16 cellular contexts compared by ENCODE assay signal in genomic region chr17:39793473-39793872, GRCh38. TPM values are rescaled to one million over a fixed set of nuclear protein-coding genes. Genes with fewer than 3 reads are reported as not detected.
DNase-seq lines count a peak whose midpoint lies in the region; ATAC-seq and TF ChIP-seq lines count a peak whose summit lies in the region.
"Had no signal": no experiment of that assay in that cellular context is flagged by ENCODE, and none has a peak within 500 bp of the region (broad histone marks: within the 10 kb centered on the region; RNA-seq: fewer than 3 reads in every experiment).

No MANE protein-coding gene starts in this region.

- H3K36me3 Mint-ChIP-seq in activated T-cell treated with anti-CD3 and anti-CD28 coated beads, Interleukin-2, amount 50 U/mL, for 72 hours (ENCODE audit: insufficient read depth in 2 of 2): peaks cover 9 to 22% of the 10 kb centered on the region in 2 donors

- no peak for TF ChIP-seq CTCF in Peyer's patch (IDR thresholded peaks at IDR 0.05)

- H3K9me3 Mint-ChIP-seq in activated T-cell treated with anti-CD3 and anti-CD28 coated beads, Interleukin-2, amount 50 U/mL, for 72 hours: no peaks in the 10 kb centered on the region
- H3K9me3 Mint-ChIP-seq: GM23338 had no signal

- peaks cover 0 to 16% (median 7%) of the 10 kb centered on the region in 4 donors for H3K4me1 ChIP-seq in Peyer's patch
- H3K4me1 ChIP-seq: prostate gland had no signal

- H3K27me3 Mint-ChIP-seq in activated T-cell treated with anti-CD3 and anti-CD28 coated beads, Interleukin-2, amount 50 U/mL, for 72 hours (ENCODE audit: low read depth): no peaks in the 10 kb centered on the region

- no peaks in the 10 kb centered on the region for H3K27me3 ChIP-seq in Peyer's patch

- peak overlapping the region; percentile 85 for H3K27ac Mint-ChIP-seq in activated T-cell treated with anti-CD3 and anti-CD28 coated beads, Interleukin-2, amount 50 U/mL, for 72 hours
- H3K27ac Mint-ChIP-seq: GM23338 had no signal

- H3K27ac ChIP-seq in Peyer's patch (peak overlapping the region; percentile 5 to 72 (median 22)), angular gyrus (ENCODE audit: low read depth, low read length) (peak overlapping the region; percentile 49), temporal lobe (ENCODE audit: low read depth, low read length) (peak overlapping the region; percentile 20)
- H3K27ac ChIP-seq: prostate gland had no signal

- no peak for DNase-seq in activated T-cell treated with anti-CD3 and anti-CD28 coated beads, Interleukin-2, amount 50 U/mL, for 72 hours
- DNase-seq in activated T-cell treated with anti-CD3 and anti-CD28 coated beads for 4 hours (no peak), Peyer's patch (no peak), amniotic stem cell (lab: John Stamatoyannopoulos, UW) (no peak), NOMO-1 treated with dmso at 0.1 percent for 144 hours (lab: John Stamatoyannopoulos, UW; ENCODE audit: unreplicated experiment) (no peak)
- DNase-seq: activated CD4-positive, alpha-beta T cell treated with anti-CD3 and anti-CD28 coated beads, Interleukin-2, amount 50 U/mL, for 4 hours; central memory CD4-positive, alpha-beta T cell; DMS153; foreskin fibroblast; NCI-H2081 had no signal

- H3K4me1 Mint-ChIP-seq in activated T-cell treated with anti-CD3 and anti-CD28 coated beads, Interleukin-2, amount 50 U/mL, for 72 hours (ENCODE audit: low read depth): peaks cover 69% of the 10 kb centered on the region

- H3K9me3 ChIP-seq in Peyer's patch: no peaks in the 10 kb centered on the region
- H3K9me3 ChIP-seq: prostate gland had no signal

- H3K36me3 ChIP-seq in Peyer's patch: no peaks in the 10 kb centered on the region
- H3K36me3 ChIP-seq: prostate gland had no signal

- no peak for TF ChIP-seq POLR2A in Peyer's patch (IDR thresholded peaks at IDR 0.05)

- no peak overlapping the region for H3K4me3 ChIP-seq in Peyer's patch
- H3K4me3 ChIP-seq: GM23338, prostate gland had no signal

- peak overlapping the region; percentile 68 to 80 for H3K4me3 Mint-ChIP-seq in activated T-cell treated with anti-CD3 and anti-CD28 coated beads, Interleukin-2, amount 50 U/mL, for 72 hours
- H3K4me3 Mint-ChIP-seq: GM23338 had no signal

- no peak for ATAC-seq in activated T-cell treated with anti-CD3 and anti-CD28 coated beads, Interleukin-2, amount 50 U/mL, for 72 hours (replicated peaks in 1 of 2)
- ATAC-seq in HG02610 (IDR thresholded peaks at IDR 0.05; ENCODE audit: unreplicated experiment): no peak
- ATAC-seq: GM23338 had no signal

RNA-seq across cellular contexts. Expression of gene GRB7, which starts 55.7 kb away (rescaled TPM):
- 1 to 10 TPM; 3.5 to 6.0 TPM for total RNA-seq in activated T-cell treated with anti-CD3 and anti-CD28 coated beads, Interleukin-2, amount 50 U/mL, for 72 hours
- total RNA-seq in Peyer's patch (10 to 100 TPM; 14.0 to 64.0 (median 26.3) TPM), temporal lobe (0.25 TPM)
- total RNA-seq: HT1080 had no signal
